Comparison of ENCODE assay signal across 20 cellular contexts in genomic region chr17:68470959-68471358, GRCh38. TPM values are rescaled to one million over a fixed set of nuclear protein-coding genes. Genes with fewer than 3 reads are reported as not detected.
DNase-seq lines count a peak whose midpoint lies in the region; ATAC-seq, FAIRE-seq and TF ChIP-seq lines count a peak whose summit lies in the region.
"Had no signal": no experiment of that assay in that cellular context is flagged by ENCODE, and none has a peak within 500 bp of the region (broad histone marks: within the 10 kb centered on the region; RNA-seq: fewer than 3 reads in every experiment).

No MANE protein-coding gene starts in this region.

- no peaks in the 10 kb centered on the region for H3K9me2 ChIP-seq in OCI-LY1 (ENCODE audit: low read depth, low read length)

- H3K9me3 ChIP-seq in HepG2 (ENCODE audit: low read length) (peaks cover 8% of the 10 kb centered on the region; the same call in 1 of the 2 replicates), right lobe of liver (no peaks in the 10 kb centered on the region), OCI-LY1 (ENCODE audit: low read length) (0 out of 2 replicates have a peak, but pooled peaks cover 4% of the 10 kb centered on the region), K562 (replicated peaks; ENCODE audit: control insufficient read depth, insufficient read depth, low read depth, low read length) (no peaks in the 10 kb centered on the region)

- H2AFZ ChIP-seq in HepG2 (ENCODE audit: low read length) = no peak overlapping the region
- 0 out of 2 replicates have a peak overlapping the region, but pooled peaks have one; percentile 5 for H2AFZ ChIP-seq in OCI-LY1 (ENCODE audit: low read length)
- H2AFZ ChIP-seq in K562 (ENCODE audit: low read depth, low read length) = no peak overlapping the region

- no peak for TF ChIP-seq POLR2A in HepG2 (IDR thresholded peaks at IDR 0.05; ENCODE audit: insufficient read depth in 1 of 2, low read depth in 2 of 2, low read length in 2 of 2)
- TF ChIP-seq POLR2A in right lobe of liver (IDR thresholded peaks at IDR 0.05) = no peak
- no peak for TF ChIP-seq POLR2A in K562 (conservative IDR thresholded peaks at IDR 0.05)

- ATAC-seq in HepG2 (no peak), right lobe of liver (no peak), K562 (no peak)
- ATAC-seq: CD8-positive, alpha-beta T cell had no signal

- no peak overlapping the region for H3K27ac Mint-ChIP-seq in osteocyte (ENCODE audit: unreplicated experiment)
- no peak overlapping the region for H3K27ac Mint-ChIP-seq in activated CD4-positive, alpha-beta memory T cell treated with anti-CD3 and anti-CD28 coated beads for 36 hours
- H3K27ac Mint-ChIP-seq: B cell; CD4-positive, CD25-positive, alpha-beta regulatory T cell; CD8-positive, alpha-beta T cell; HFFc6 had no signal

- H3K36me3 ChIP-seq in HepG2 (replicated peaks in 1 of 2; ENCODE audit: control insufficient read depth in 1 of 2, insufficient read depth in 2 of 2, low read length in 2 of 2) = no peaks in the 10 kb centered on the region
- no peaks in the 10 kb centered on the region for H3K36me3 ChIP-seq in right lobe of liver
- H3K36me3 ChIP-seq in OCI-LY1 (ENCODE audit: insufficient read depth, low read length) = no peaks in the 10 kb centered on the region
- H3K36me3 ChIP-seq in K562 (ENCODE audit: control insufficient read depth, insufficient read depth, low read length) = no peaks in the 10 kb centered on the region
- H3K36me3 ChIP-seq: BLaER1, HAP-1 had no signal

- H4K20me1 ChIP-seq in HepG2 (ENCODE audit: insufficient read depth, low read length) (no peaks in the 10 kb centered on the region), OCI-LY1 (ENCODE audit: insufficient read depth, low read length) (no peaks in the 10 kb centered on the region), K562 (replicated peaks; ENCODE audit: control insufficient read depth, insufficient read depth, low read length) (no peaks in the 10 kb centered on the region)
- H4K20me1 ChIP-seq: BLaER1 had no signal

- H3K4me1 ChIP-seq in HepG2 (ENCODE audit: insufficient read depth, low read length) (peaks cover 46% of the 10 kb centered on the region), right lobe of liver (peaks cover 0 to 10% (median 0%) of the 10 kb centered on the region in 4 donors), OCI-LY1 (ENCODE audit: insufficient read depth, low read length, severe bottlenecking) (peaks cover 74% of the 10 kb centered on the region), K562 (replicated peaks in 1 of 2; ENCODE audit: control insufficient read depth in 2 of 2, insufficient read depth in 2 of 2, low read length in 2 of 2) (no peaks in the 10 kb centered on the region)

- FAIRE-seq in HepG2 (lab: Jason Lieb, UNC) = no peak
- no peak for FAIRE-seq in K562 (lab: Jason Lieb, UNC)
- FAIRE-seq: GM12892, H54 had no signal

- H3K9me1 ChIP-seq in K562 (ENCODE audit: control insufficient read depth, insufficient read depth, low read length) = no peaks in the 10 kb centered on the region

- H3K4me1 Mint-ChIP-seq in osteocyte (ENCODE audit: unreplicated experiment) = peaks cover 29% of the 10 kb centered on the region
- peaks cover 1% of the 10 kb centered on the region for H3K4me1 Mint-ChIP-seq in activated CD4-positive, alpha-beta memory T cell treated with anti-CD3 and anti-CD28 coated beads for 36 hours (ENCODE audit: low read depth)

- peaks cover 2% of the 10 kb centered on the region for H3K27me3 Mint-ChIP-seq in osteocyte (ENCODE audit: unreplicated experiment)
- peaks cover 5% of the 10 kb centered on the region for H3K27me3 Mint-ChIP-seq in activated CD4-positive, alpha-beta memory T cell treated with anti-CD3 and anti-CD28 coated beads for 36 hours

- CTCF ChIA-PET in HepG2 (lab: Yijun Ruan, JAX; ENCODE audit: low intra/inter-chr PET ratio, low total read pairs) (no interaction called here), K562 (lab: Yijun Ruan, JAX; ENCODE audit: low intra/inter-chr PET ratio) (no interaction called here)
- CTCF ChIA-PET in activated CD4-positive, alpha-beta memory T cell treated with anti-CD3 and anti-CD28 coated beads for 36 hours (lab: Charles Lee) = interaction anchor here (1.6 kb wide), 1 partner anchor 10 kb away, joined by 3 read pairs; no protein-coding TSS in a partner anchor

- POLR2A ChIA-PET in HepG2 (lab: Yijun Ruan, JAX) (interaction anchor here (0.7 to 1.2 kb wide), 3 partner anchors 15 to 435 kb away, joined by 3 read pairs; partner anchors contain the start of genes KPNA2 and PRKAR1A), K562 (lab: Yijun Ruan, JAX) (interaction anchor here (1.1 kb wide), 1 partner anchor 41 kb away, joined by 4 read pairs; the partner anchor contains the start of gene PRKAR1A)
- POLR2A ChIA-PET in activated CD4-positive, alpha-beta memory T cell treated with anti-CD3 and anti-CD28 coated beads for 36 hours (lab: Charles Lee) = no interaction called here

- TF ChIP-seq CTCF in HepG2 (CRISPR knock-in tag; IDR thresholded peaks at IDR 0.05) (no peak), right lobe of liver (IDR thresholded peaks at IDR 0.05) (no peak), OCI-LY1 (IDR thresholded peaks at IDR 0.05; ENCODE audit: low read length) (no peak), K562 (IDR thresholded peaks at IDR 0.05 in 2 of 3, conservative IDR thresholded peaks at IDR 0.05 in 1 of 3; ENCODE audit: insufficient read depth in 2 of 3, low read depth in 1 of 3, low read length in 3 of 3) (no peak), osteocyte (IDR thresholded peaks at IDR 0.05) (no peak)

- H3K4me2 ChIP-seq in HepG2 (ENCODE audit: low read depth, low read length) = no peak overlapping the region
- 0 out of 2 replicates have a peak overlapping the region, but pooled peaks have one; percentile 34 for H3K4me2 ChIP-seq in OCI-LY1 (ENCODE audit: low read length)
- no peak overlapping the region for H3K4me2 ChIP-seq in K562 (ENCODE audit: insufficient read depth, low read length)

- H3K27ac ChIP-seq in HepG2 (ENCODE audit: extremely low read length, insufficient read depth, low read length) (no peak overlapping the region), right lobe of liver (no peak overlapping the region), OCI-LY1 (ENCODE audit: low read depth, low read length, poor library complexity, severe bottlenecking) (peak overlapping the region; percentile 85), K562 (ENCODE audit: extremely low read depth, low read depth, low read length) (no peak overlapping the region)
- H3K27ac ChIP-seq: BLaER1, C4-2B had no signal

- intact Hi-C loops in HepG2 (cut with micrococcal nuclease; ENCODE audit: unreplicated experiment) (loop anchor here (5.0 kb wide), 1 partner anchor 131 kb away; the partner anchor contains the start of gene FAM20A), right lobe of liver (cut with DNase I) (no loop called here), K562 (cut with micrococcal nuclease) (no loop called here)
- intact Hi-C loops in activated CD4-positive, alpha-beta memory T cell treated with anti-CD3 and anti-CD28 coated beads for 36 hours (cut with micrococcal nuclease) = no loop called here

- no peak overlapping the region for H3K4me3 Mint-ChIP-seq in osteocyte (ENCODE audit: unreplicated experiment)
- no peak overlapping the region for H3K4me3 Mint-ChIP-seq in activated CD4-positive, alpha-beta memory T cell treated with anti-CD3 and anti-CD28 coated beads for 36 hours
- H3K4me3 Mint-ChIP-seq: B cell; CD4-positive, CD25-positive, alpha-beta regulatory T cell; CD8-positive, alpha-beta T cell; HFFc6 had no signal

- TF ChIP-seq RAD21 in HepG2 (CRISPR knock-in tag; IDR thresholded peaks at IDR 0.05) = no peak
- TF ChIP-seq RAD21 in K562 (CRISPR knock-in tag; conservative IDR thresholded peaks at IDR 0.05 in 1 of 2, IDR thresholded peaks at IDR 0.05 in 1 of 2) = no peak

- no peaks in the 10 kb centered on the region for H3K79me2 ChIP-seq in HepG2 (ENCODE audit: insufficient read depth, low read length)
- no peaks in the 10 kb centered on the region for H3K79me2 ChIP-seq in OCI-LY1 (ENCODE audit: insufficient read depth, low read length)
- H3K79me2 ChIP-seq in K562 (ENCODE audit: control insufficient read depth, insufficient read depth, low read length) = no peaks in the 10 kb centered on the region

- H3K36me3 Mint-ChIP-seq in osteocyte (ENCODE audit: unreplicated experiment) = no peaks in the 10 kb centered on the region
- no peaks in the 10 kb centered on the region for H3K36me3 Mint-ChIP-seq in activated CD4-positive, alpha-beta memory T cell treated with anti-CD3 and anti-CD28 coated beads for 36 hours
- H3K36me3 Mint-ChIP-seq: CD4-positive, CD25-positive, alpha-beta regulatory T cell; CD8-positive, alpha-beta T cell had no signal

- H3K9ac ChIP-seq in HepG2 (ENCODE audit: insufficient read depth, low read depth, low read length) (no peak overlapping the region), OCI-LY1 (ENCODE audit: low read length) (peak overlapping the region; percentile 28; the same call in 1 of the 2 replicates), K562 (ENCODE audit: insufficient read depth in 1 of 2, low read depth in 2 of 2, low read length in 2 of 2) (no peak overlapping the region)
- H3K9ac ChIP-seq: BLaER1 had no signal

- no TSS peak for BruUV-seq in HepG2 (replicated peaks; lab: Mats Ljungman, UMichigan)
- BruUV-seq in K562 (replicated peaks; lab: Mats Ljungman, UMichigan) = no TSS peak

- TF ChIP-seq EP300 in HepG2 (IDR thresholded peaks at IDR 0.05; ENCODE audit: low read depth in 2 of 2, low read length in 2 of 2) (no peak), HepG2 (CRISPR knock-in tag; IDR thresholded peaks at IDR 0.05; ENCODE audit: borderline replicate concordance) (no peak), K562 (IDR thresholded peaks at IDR 0.05; ENCODE audit: low read length) (no peak)

- in situ Hi-C loops in HepG2 (cut with HindIII; ENCODE audit: extremely low pct_ligation_motif_present, low pct_unique_long_range_greater_than_20kb) = no loop called here
- in situ Hi-C loops in K562 (cut with MboI) = loop anchor here (25.0 kb wide), 1 partner anchor 509 kb away; no protein-coding TSS in a partner anchor

- WGBS in HepG2 (ENCODE audit: low lambda C conversion rate) = 84% methylated on average over 1 of the region's 1 CpG
- 95% methylated on average over 1 of the region's 1 CpG for WGBS in right lobe of liver (ENCODE audit: insufficient coverage, low coverage, low lambda C conversion rate, missing lambda C conversion rate)
- WGBS in K562 (ENCODE audit: insufficient coverage, low coverage, missing lambda C conversion rate) = 0% methylated on average over 1 of the region's 1 CpG

- H3F3A ChIP-seq in OCI-LY1 (ENCODE audit: insufficient read depth, low read length) = peaks cover 5% of the 10 kb centered on the region; the same call in 1 of the 2 replicates

- H3K9me3 Mint-ChIP-seq in osteocyte (ENCODE audit: unreplicated experiment) = no peaks in the 10 kb centered on the region
- no peaks in the 10 kb centered on the region for H3K9me3 Mint-ChIP-seq in activated CD4-positive, alpha-beta memory T cell treated with anti-CD3 and anti-CD28 coated beads for 36 hours
- H3K9me3 Mint-ChIP-seq: CD4-positive, CD25-positive, alpha-beta regulatory T cell; CD8-positive, alpha-beta T cell; HFFc6 had no signal

- no peak overlapping the region for H3K4me3 ChIP-seq in HepG2 (replicated peaks in 1 of 3; ENCODE audit: insufficient read depth in 1 of 3, low read depth in 2 of 3, low read length in 3 of 3)
- H3K4me3 ChIP-seq in right lobe of liver = no peak overlapping the region
- H3K4me3 ChIP-seq in OCI-LY1 (ENCODE audit: low read depth, low read length, poor library complexity, severe bottlenecking) = no peak overlapping the region
- H3K4me3 ChIP-seq in K562 = no peak overlapping the region
- H3K4me3 ChIP-seq: BLaER1, HAP-1 had no signal

- H3K27me3 ChIP-seq in HepG2 (ENCODE audit: control insufficient read depth in 1 of 2, insufficient read depth in 2 of 2, low read length in 2 of 2) (no peaks in the 10 kb centered on the region), right lobe of liver (no peaks in the 10 kb centered on the region), OCI-LY1 (ENCODE audit: insufficient read depth, low read length) (no peaks in the 10 kb centered on the region), K562 (ENCODE audit: control insufficient read depth in 2 of 2, insufficient read depth in 2 of 2, low read length in 2 of 2) (peaks cover 0 to 16% of the 10 kb centered on the region in 2 experiments; a peak in 1 of 5 replicates)
- H3K27me3 ChIP-seq: BLaER1 had no signal

- DNase-seq in HepG2 (ENCODE audit: low spot score) = no peak
- DNase-seq in right lobe of liver = no peak
- DNase-seq in K562 (ENCODE audit: extremely low read depth in 1 of 4, low spot score in 3 of 4) = no peak
- no peak for DNase-seq in T-helper 1 cell
- no peak for DNase-seq in osteocyte (ENCODE audit: extremely low spot score, unreplicated experiment)
- DNase-seq in activated CD4-positive, alpha-beta memory T cell treated with anti-CD3 and anti-CD28 coated beads for 36 hours = no peak
- DNase-seq: Calu3; CD4-positive, CD25-positive, alpha-beta regulatory T cell; CD8-positive, alpha-beta T cell; DMS53; DMS79 treated with DMSO at 0.1 percent for 48 hours; GOT3; HFFc6 had no signal

RNA-seq across cellular contexts. Expression of gene WIPI1, which starts 13.7 kb away (rescaled TPM):
- 27.1 and 29.4 TPM in 2 replicates for total RNA-seq in HepG2 (2016; rRNA removed; fragmentation: Illumina TruSeq; extraction: Trizol)
- 42.3 and 43.2 TPM in 2 replicates for total RNA-seq in HepG2 (2016; cell fraction: cytosol; rRNA removed; fragmentation: Illumina TruSeq; extraction: Trizol; ENCODE audit: low read depth)
- 26.8 and 26.9 TPM in 2 replicates for total RNA-seq in HepG2 (2016; cell fraction: insoluble cytoplasmic fraction; rRNA removed; fragmentation: Illumina TruSeq; extraction: Trizol)
- total RNA-seq in HepG2 (2016; cell fraction: membrane; rRNA removed; fragmentation: Illumina TruSeq; extraction: Trizol) = 52.2 and 60.9 TPM in 2 replicates
- 20.0 and 20.6 TPM in 2 replicates for total RNA-seq in HepG2 (2016; cell fraction: nucleus; rRNA removed; fragmentation: Illumina TruSeq; extraction: Trizol)
- 135 and 141 TPM in 2 replicates for polyA plus RNA-seq in HepG2 (2011; rRNA removed)
- polyA plus RNA-seq in HepG2 (2011; cell fraction: cytosol; rRNA removed) = 141 and 148 TPM in 2 replicates
- 91.7 and 99.3 TPM in 2 replicates for polyA plus RNA-seq in HepG2 (2011; cell fraction: nucleus; rRNA removed)
- 48.1 and 57.2 TPM in 2 replicates for polyA plus RNA-seq in HepG2 (2012)
- polyA plus RNA-seq in HepG2 (2016; cell fraction: cytosol; fragmentation: Illumina TruSeq; extraction: Trizol; ENCODE audit: low read depth) = 45.3 and 47.3 TPM in 2 replicates
- polyA plus RNA-seq in HepG2 (2016; cell fraction: insoluble cytoplasmic fraction; fragmentation: Illumina TruSeq; extraction: Trizol; ENCODE audit: low read depth) = 33.2 and 35.9 TPM in 2 replicates
- polyA plus RNA-seq in HepG2 (2016; cell fraction: membrane; fragmentation: Illumina TruSeq; extraction: Trizol; ENCODE audit: low read depth) = 57.1 and 57.2 TPM in 2 replicates
- 21.9 and 35.2 TPM in 2 replicates for polyA plus RNA-seq in HepG2 (2016; cell fraction: nucleus; fragmentation: Illumina TruSeq; extraction: Trizol; ENCODE audit: insufficient read depth, low read depth)
- 18.4 and 144 TPM in 2 replicates for polyA minus RNA-seq in HepG2 (2011; rRNA and poly(A)+ RNA removed; ENCODE audit: low replicate concordance)
- 64.7 and 68.0 TPM in 2 replicates for polyA minus RNA-seq in HepG2 (2011; cell fraction: cytosol; rRNA and poly(A)+ RNA removed)
- polyA minus RNA-seq in HepG2 (2011; cell fraction: nucleus; rRNA and poly(A)+ RNA removed) = 130 and 135 TPM in 2 replicates
- 10 to 100 TPM; 18.0 to 23.8 (median 19.9) TPM for total RNA-seq in right lobe of liver
- total RNA-seq in K562 (2011; cell fraction: chromatin; rRNA removed; ENCODE audit: low replicate concordance) = 35.8 and 60.9 TPM in 2 replicates
- total RNA-seq in K562 (2011; cell fraction: nucleolus; rRNA removed) = 25.4 and 31.2 TPM in 2 replicates
- total RNA-seq in K562 (2011; cell fraction: nucleoplasm; rRNA removed) = 29.5 and 34.1 TPM in 2 replicates
- total RNA-seq in K562 (2014; rRNA removed) = 10.9 and 12.8 TPM in 2 replicates
- total RNA-seq in K562 (2014; rRNA removed; fragmentation: Illumina TruSeq; extraction: Trizol) = 12.1 and 14.7 TPM in 2 replicates
- 8.2 and 8.6 TPM in 2 replicates for total RNA-seq in K562 (2015; rRNA removed; fragmentation: Illumina TruSeq; extraction: Trizol)
- 11.8 and 13.2 TPM in 2 replicates for total RNA-seq in K562 (2021)
- 11.6 and 16.9 TPM in 2 replicates for polyA plus RNA-seq in K562 (2011; rRNA removed)
- polyA plus RNA-seq in K562 (2011; cell fraction: cytosol; rRNA removed) = 11.3 and 11.5 TPM in 2 replicates
- polyA plus RNA-seq in K562 (2011; cell fraction: nucleus; rRNA removed) = 13.7 and 16.1 TPM in 2 replicates
- polyA plus RNA-seq in K562 (2012) = 16.5 and 60.4 TPM in 2 replicates
- polyA plus RNA-seq in K562 (2014; fragmentation: Illumina TruSeq; extraction: Trizol) = 15.6 and 15.9 TPM in 2 replicates
- polyA plus RNA-seq in K562 (2014; fragmentation: Nextera tagmentation; extraction: Ambion mirVana) = 1 to 10 TPM; 3.7 to 3.8 TPM
- polyA plus RNA-seq in K562 (2014; rRNA removed) = 16.0 and 23.5 TPM in 2 replicates
- polyA minus RNA-seq in K562 (2011; rRNA and poly(A)+ RNA removed) = 11.4 and 16.7 TPM in 2 replicates
- polyA minus RNA-seq in K562 (2011; cell fraction: cytosol; rRNA and poly(A)+ RNA removed) = 6.6 and 7.8 TPM in 2 replicates
- 10.8 and 14.7 TPM in 2 replicates for polyA minus RNA-seq in K562 (2011; cell fraction: nucleus; rRNA and poly(A)+ RNA removed)
- 74.5 and 78.1 TPM in 2 replicates for total RNA-seq in osteocyte
- total RNA-seq in activated CD4-positive, alpha-beta memory T cell treated with anti-CD3 and anti-CD28 coated beads for 36 hours = 10 to 100 TPM; 27.3 to 27.5 TPM

RNA-seq across cellular contexts. Expression of gene PRKAR1A, which starts 41.3 kb away (rescaled TPM):
- 266 and 335 TPM in 2 replicates for total RNA-seq in HepG2 (2016; rRNA removed; fragmentation: Illumina TruSeq; extraction: Trizol)
- 24.5 and 25.0 TPM in 2 replicates for total RNA-seq in HepG2 (2016; cell fraction: cytosol; rRNA removed; fragmentation: Illumina TruSeq; extraction: Trizol; ENCODE audit: low read depth)
- total RNA-seq in HepG2 (2016; cell fraction: insoluble cytoplasmic fraction; rRNA removed; fragmentation: Illumina TruSeq; extraction: Trizol) = 274 and 331 TPM in 2 replicates
- total RNA-seq in HepG2 (2016; cell fraction: membrane; rRNA removed; fragmentation: Illumina TruSeq; extraction: Trizol) = 50.4 and 51.0 TPM in 2 replicates
- 144 and 151 TPM in 2 replicates for total RNA-seq in HepG2 (2016; cell fraction: nucleus; rRNA removed; fragmentation: Illumina TruSeq; extraction: Trizol)
- polyA plus RNA-seq in HepG2 (2011; rRNA removed) = 250 and 265 TPM in 2 replicates
- polyA plus RNA-seq in HepG2 (2011; cell fraction: cytosol; rRNA removed) = 227 and 241 TPM in 2 replicates
- 192 and 209 TPM in 2 replicates for polyA plus RNA-seq in HepG2 (2011; cell fraction: nucleus; rRNA removed)
- 200 and 223 TPM in 2 replicates for polyA plus RNA-seq in HepG2 (2012)
- polyA plus RNA-seq in HepG2 (2016; cell fraction: cytosol; fragmentation: Illumina TruSeq; extraction: Trizol; ENCODE audit: low read depth) = 19.1 and 23.5 TPM in 2 replicates
- polyA plus RNA-seq in HepG2 (2016; cell fraction: insoluble cytoplasmic fraction; fragmentation: Illumina TruSeq; extraction: Trizol; ENCODE audit: low read depth) = 302 and 333 TPM in 2 replicates
- polyA plus RNA-seq in HepG2 (2016; cell fraction: membrane; fragmentation: Illumina TruSeq; extraction: Trizol; ENCODE audit: low read depth) = 32.1 and 33.4 TPM in 2 replicates
- polyA plus RNA-seq in HepG2 (2016; cell fraction: nucleus; fragmentation: Illumina TruSeq; extraction: Trizol; ENCODE audit: insufficient read depth, low read depth) = 152 and 173 TPM in 2 replicates
- polyA minus RNA-seq in HepG2 (2011; rRNA and poly(A)+ RNA removed; ENCODE audit: low replicate concordance) = 250 and 886 TPM in 2 replicates
- polyA minus RNA-seq in HepG2 (2011; cell fraction: cytosol; rRNA and poly(A)+ RNA removed) = 449 and 493 TPM in 2 replicates
- 609 and 625 TPM in 2 replicates for polyA minus RNA-seq in HepG2 (2011; cell fraction: nucleus; rRNA and poly(A)+ RNA removed)
- 100 to 1,000 TPM; 109 to 172 (median 136) TPM for total RNA-seq in right lobe of liver
- total RNA-seq in K562 (2011; cell fraction: chromatin; rRNA removed; ENCODE audit: low replicate concordance) = 46.4 and 78.7 TPM in 2 replicates
- total RNA-seq in K562 (2011; cell fraction: nucleolus; rRNA removed) = 33.2 and 34.7 TPM in 2 replicates
- 52.1 and 66.6 TPM in 2 replicates for total RNA-seq in K562 (2011; cell fraction: nucleoplasm; rRNA removed)
- total RNA-seq in K562 (2014; rRNA removed) = 58.9 and 67.5 TPM in 2 replicates
- 69.2 and 85.5 TPM in 2 replicates for total RNA-seq in K562 (2014; rRNA removed; fragmentation: Illumina TruSeq; extraction: Trizol)
- total RNA-seq in K562 (2015; rRNA removed; fragmentation: Illumina TruSeq; extraction: Trizol) = 69.4 and 70.5 TPM in 2 replicates
- total RNA-seq in K562 (2021) = 83.4 and 87.2 TPM in 2 replicates
- polyA plus RNA-seq in K562 (2011; rRNA removed) = 67.3 and 95.6 TPM in 2 replicates
- 40.0 and 44.9 TPM in 2 replicates for polyA plus RNA-seq in K562 (2011; cell fraction: cytosol; rRNA removed)
- 65.4 and 66.4 TPM in 2 replicates for polyA plus RNA-seq in K562 (2011; cell fraction: nucleus; rRNA removed)
- polyA plus RNA-seq in K562 (2012) = 63.3 and 108 TPM in 2 replicates
- 58.2 and 58.3 TPM in 2 replicates for polyA plus RNA-seq in K562 (2014; fragmentation: Illumina TruSeq; extraction: Trizol)
- polyA plus RNA-seq in K562 (2014; fragmentation: Nextera tagmentation; extraction: Ambion mirVana) = 10 to 100 TPM; 15.0 to 16.3 TPM
- polyA plus RNA-seq in K562 (2014; rRNA removed) = 56.0 and 73.0 TPM in 2 replicates
- polyA minus RNA-seq in K562 (2011; rRNA and poly(A)+ RNA removed) = 140 and 184 TPM in 2 replicates
- 105 and 124 TPM in 2 replicates for polyA minus RNA-seq in K562 (2011; cell fraction: cytosol; rRNA and poly(A)+ RNA removed)
- polyA minus RNA-seq in K562 (2011; cell fraction: nucleus; rRNA and poly(A)+ RNA removed) = 57.4 and 90.2 TPM in 2 replicates
- total RNA-seq in osteocyte = 308 and 326 TPM in 2 replicates
- 100 to 1,000 TPM; 221 to 229 TPM for total RNA-seq in activated CD4-positive, alpha-beta memory T cell treated with anti-CD3 and anti-CD28 coated beads for 36 hours

Comparison
In these comparisons a context has a peak if more than half of its experiments do, and no peak if none do; other contexts are left out.
1. Of the 241 proteins assayed by ChIP-seq in both HepG2 and K562: peak only in HepG2: CEBPB and GATAD2A; only in K562: none; in both: CEBPG; in neither: 238.